ENCODE assay signal across 8 cellular contexts in genomic region chr11:125902927-125903752, GRCh38. TPM values are rescaled to one million over a fixed set of nuclear protein-coding genes. Genes with fewer than 3 reads are reported as not detected.
DNase-seq lines count a peak whose midpoint lies in the region; ATAC-seq and TF ChIP-seq lines count a peak whose summit lies in the region.

TSS of gene PUS3 (minus strand) at chr11:125903206. CDS start at chr11:125896284, 6,922 bp downstream.

- peaks cover 35% of the 10 kb centered on the region for H3K27me3 Mint-ChIP-seq in T-helper 1 cell treated with Interleukin-12 subunit alpha and Interleukin-12 subunit beta and Interleukin-4 antibody, amounts not matched to agents 30 μg/mL and 1 μg/mL, for 36 hours (ENCODE audit: low read depth)

- H3K9me3 Mint-ChIP-seq in T-helper 1 cell treated with Interleukin-12 subunit alpha and Interleukin-12 subunit beta and Interleukin-4 antibody, amounts not matched to agents 30 μg/mL and 1 μg/mL, for 36 hours = no peaks in the 10 kb centered on the region

- H3K4me3 ChIP-seq in left ventricle myocardium inferior (peak within 1 kb of the TSS; percentile 77), prostate gland (peak within 1 kb of the TSS; percentile 51), urinary bladder (ENCODE audit: low read depth, low read length) (peak within 1 kb of the TSS; percentile 56)

- TF ChIP-seq CTCF in left ventricle myocardium inferior (IDR thresholded peaks at IDR 0.05; ENCODE audit: borderline replicate concordance) = no peak
- TF ChIP-seq CTCF in prostate gland (IDR thresholded peaks at IDR 0.05) = no peak

- intact Hi-C loops in left ventricle myocardium inferior (cut with micrococcal nuclease) = no loop called here
- intact Hi-C loops in prostate gland (cut with DNase I) = no loop called here

- TF ChIP-seq POLR2A in GM15510 (IDR thresholded peaks at IDR 0.05; ENCODE audit: borderline replicate concordance, extremely low read depth, insufficient read length) (peak; percentile 73), prostate gland (IDR thresholded peaks at IDR 0.05) (peak; percentile 26)

- H3K4me3 Mint-ChIP-seq in T-helper 1 cell treated with Interleukin-12 subunit alpha and Interleukin-12 subunit beta and Interleukin-4 antibody, amounts not matched to agents 30 μg/mL and 1 μg/mL, for 36 hours = peak within 1 kb of the TSS; percentile 93

- peaks cover 18% of the 10 kb centered on the region for H3K36me3 Mint-ChIP-seq in T-helper 1 cell treated with Interleukin-12 subunit alpha and Interleukin-12 subunit beta and Interleukin-4 antibody, amounts not matched to agents 30 μg/mL and 1 μg/mL, for 36 hours (ENCODE audit: low read depth)

- peak within 1 kb of the TSS; percentile 85 for H3K27ac Mint-ChIP-seq in T-helper 1 cell treated with Interleukin-12 subunit alpha and Interleukin-12 subunit beta and Interleukin-4 antibody, amounts not matched to agents 30 μg/mL and 1 μg/mL, for 36 hours

- peaks cover 19% of the 10 kb centered on the region for H3K36me3 ChIP-seq in left ventricle myocardium inferior
- H3K36me3 ChIP-seq in prostate gland = no peaks in the 10 kb centered on the region
- H3K36me3 ChIP-seq in urinary bladder (ENCODE audit: insufficient read depth) = peaks cover 2% of the 10 kb centered on the region

- peak; percentile 23 for DNase-seq in NCI-H1694 (lab: John Stamatoyannopoulos, UW)
- DNase-seq in amniotic stem cell (lab: John Stamatoyannopoulos, UW) = peak; percentile 65
- peak; percentile 91 for DNase-seq in left ventricle myocardium inferior
- DNase-seq in prostate gland (ENCODE audit: low spot score) = peak; percentile 84

- H3K27me3 ChIP-seq in left ventricle myocardium inferior (ENCODE audit: low read depth) = peaks cover 36% of the 10 kb centered on the region
- no peaks in the 10 kb centered on the region for H3K27me3 ChIP-seq in prostate gland (replicated peaks; ENCODE audit: insufficient read depth)

- 3% methylated on average over 31 of the region's 31 CpGs for whole genome bisulfite sequencing in prostate gland
- WGBS in urinary bladder = 1% methylated on average over 31 of the region's 31 CpGs

- H3K4me1 ChIP-seq in left ventricle myocardium inferior (peaks cover 27% of the 10 kb centered on the region), prostate gland (replicated peaks) (peaks cover 6% of the 10 kb centered on the region), urinary bladder (ENCODE audit: insufficient read depth) (no peaks in the 10 kb centered on the region)

- peak; percentile 96 for ATAC-seq in HG02884 (IDR thresholded peaks at IDR 0.05; ENCODE audit: unreplicated experiment)

- H3K9me3 ChIP-seq in left ventricle myocardium inferior (replicated peaks) (no peaks in the 10 kb centered on the region), prostate gland (no peaks in the 10 kb centered on the region)

- H3K4me1 Mint-ChIP-seq in T-helper 1 cell treated with Interleukin-12 subunit alpha and Interleukin-12 subunit beta and Interleukin-4 antibody, amounts not matched to agents 30 μg/mL and 1 μg/mL, for 36 hours (ENCODE audit: low read depth) = peaks cover 29% of the 10 kb centered on the region

- H3K27ac ChIP-seq in left ventricle myocardium inferior (replicated peaks) (peak within 1 kb of the TSS; percentile 88), prostate gland (peak within 1 kb of the TSS; percentile 69 to 73), urinary bladder (ENCODE audit: low read depth) (no peak within 1 kb of the TSS)

RNA-seq across cellular contexts. Expression of gene PUS3, which starts in this region (rescaled TPM):
- total RNA-seq in left ventricle myocardium inferior (7.7 TPM), prostate gland (10 to 100 TPM in 1 of 2 donors, 1 to 10 TPM in 1; 8.3 to 11.8 TPM), urinary bladder (10.4 TPM)
- 10.2 TPM for polyA plus RNA-seq in urinary bladder

Comparison
In these comparisons a context has a peak if more than half of its experiments do, and no peak if none do; other contexts are left out.
1. DNase-seq: peak in every context shown above with its lines; median percentile 91 in left ventricle myocardium inferior; 84 in prostate gland; 65 in amniotic stem cell; 23 in NCI-H1694.